In the genomic region with DNA sequence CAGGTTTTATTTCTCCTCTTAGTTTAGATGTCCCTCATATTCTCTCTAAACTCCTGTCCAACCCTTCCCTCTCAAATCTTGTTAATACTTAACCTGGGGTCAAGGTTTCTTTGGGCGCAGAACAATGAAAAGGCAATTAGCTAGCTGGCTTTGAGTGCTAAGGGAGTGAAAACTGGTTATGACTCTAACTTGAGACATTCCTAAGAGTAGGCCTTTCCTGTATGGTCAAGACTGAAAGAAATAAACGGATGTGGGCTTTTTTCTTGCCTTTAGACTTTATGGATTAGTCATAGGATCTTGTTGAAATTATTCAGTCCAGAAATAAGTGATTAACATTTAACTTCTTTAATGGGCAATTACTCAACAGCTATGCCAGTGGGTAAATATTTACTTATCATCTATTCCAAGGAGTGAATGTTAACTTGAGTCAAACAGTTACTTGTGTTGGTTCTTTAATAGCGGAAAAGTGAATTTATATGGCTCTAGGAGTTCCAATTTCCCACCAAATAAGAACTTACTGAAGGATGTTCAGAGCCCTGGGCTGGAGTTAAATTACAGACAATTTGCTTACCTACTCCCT, we compare ENCODE assay signal across 13 cellular contexts.
DNase-seq lines count a peak whose midpoint lies in the region; ATAC-seq, FAIRE-seq and TF ChIP-seq lines count a peak whose summit lies in the region.
"Had no signal": no experiment of that assay in that cellular context is flagged by ENCODE, and none has a peak within 500 bp of the region (broad histone marks: within the 10 kb centered on the region; RNA-seq: fewer than 3 reads in every experiment).

No MANE protein-coding gene starts in this region.

- H3K27ac Mint-ChIP-seq in endothelial cell (ENCODE audit: unreplicated experiment), result no peak overlapping the region
- H3K27ac Mint-ChIP-seq: activated naive CD4-positive, alpha-beta T cell treated with anti-CD3 and anti-CD28 coated beads, Interleukin-2, amount 50 U/mL, for 24 hours; CD8-positive, alpha-beta memory T cell; natural killer cell had no signal

- no peak overlapping the region for H3K4me3 Mint-ChIP-seq in endothelial cell (ENCODE audit: unreplicated experiment)
- H3K4me3 Mint-ChIP-seq: activated naive CD4-positive, alpha-beta T cell treated with anti-CD3 and anti-CD28 coated beads, Interleukin-2, amount 50 U/mL, for 24 hours; CD8-positive, alpha-beta memory T cell; natural killer cell had no signal

- H3K4me1 Mint-ChIP-seq in endothelial cell (ENCODE audit: unreplicated experiment), result peaks cover 2% of the 10 kb centered on the region
- H3K4me1 Mint-ChIP-seq: natural killer cell had no signal

- ATAC-seq in HG02759 (IDR thresholded peaks at IDR 0.05; ENCODE audit: unreplicated experiment) (peak; percentile 64), GM19324 (IDR thresholded peaks at IDR 0.05; ENCODE audit: low FRiP score, unreplicated experiment) (no peak)
- ATAC-seq: natural killer cell had no signal

- H3K36me3 ChIP-seq in kidney (ENCODE audit: control insufficient read depth in 1 of 2, insufficient read depth in 2 of 2, low read length in 2 of 2), result no peaks in the 10 kb centered on the region
- H3K36me3 ChIP-seq: esophagus squamous epithelium had no signal

- FAIRE-seq in kidney (lab: Jason Lieb, UNC), result peak; percentile 69

- H3K9me3 Mint-ChIP-seq in endothelial cell (ENCODE audit: unreplicated experiment), result no peaks in the 10 kb centered on the region
- H3K9me3 Mint-ChIP-seq: activated naive CD4-positive, alpha-beta T cell treated with anti-CD3 and anti-CD28 coated beads, Interleukin-2, amount 50 U/mL, for 24 hours; natural killer cell had no signal

- peaks cover 37 to 61% of the 10 kb centered on the region in 2 donors for H3K4me1 ChIP-seq in kidney (ENCODE audit: control insufficient read depth in 1 of 2, insufficient read depth in 1 of 2, low read depth in 1 of 2, low read length in 2 of 2)

- peaks cover 2% of the 10 kb centered on the region for H3K27me3 Mint-ChIP-seq in endothelial cell (ENCODE audit: unreplicated experiment)

- TF ChIP-seq CTCF in kidney (IDR thresholded peaks at IDR 0.05; ENCODE audit: borderline replicate concordance, extremely low read depth, insufficient read depth), result no peak
- no peak for TF ChIP-seq CTCF in endothelial cell (IDR thresholded peaks at IDR 0.05; ENCODE audit: unreplicated experiment)

- no peaks in the 10 kb centered on the region for H3K36me3 Mint-ChIP-seq in endothelial cell (ENCODE audit: low read depth, unreplicated experiment)
- H3K36me3 Mint-ChIP-seq: activated naive CD4-positive, alpha-beta T cell treated with anti-CD3 and anti-CD28 coated beads, Interleukin-2, amount 50 U/mL, for 24 hours; CD8-positive, alpha-beta memory T cell; natural killer cell had no signal

- peak overlapping the region in 1 of 2 donors; percentile 14 for H3K4me3 ChIP-seq in kidney (ENCODE audit: low read length in 2 of 2)
- H3K4me3 ChIP-seq: esophagus squamous epithelium had no signal

- peak overlapping the region; percentile 74 to 78 for H3K27ac ChIP-seq in kidney (ENCODE audit: low read depth in 2 of 2, low read length in 2 of 2)

- DNase-seq in Daoy (ENCODE audit: low read depth) (peak; percentile 26), RKO (ENCODE audit: low spot score) (peak; percentile 9), kidney (no peak), middle frontal gyrus (ENCODE audit: extremely low spot score, low spot score) (no peak), SHP77 (lab: John Stamatoyannopoulos, UW) (no peak), endothelial cell (ENCODE audit: low spot score) (no peak)
- DNase-seq: CD8-positive, alpha-beta memory T cell; esophagus squamous epithelium; natural killer cell; NCI-H526 treated with DMSO at 0.1 percent for 48 hours had no signal

- intact Hi-C loops in kidney (cut with DNase I), result no loop called here

- no peak overlapping the region for H3K9ac ChIP-seq in kidney (ENCODE audit: low read length in 2 of 2)

- H3K9me3 ChIP-seq in kidney (ENCODE audit: control insufficient read depth in 1 of 2, low read length in 2 of 2), result no peaks in the 10 kb centered on the region
- H3K9me3 ChIP-seq: esophagus squamous epithelium had no signal

Comparison
In these comparisons a context has a peak if more than half of its experiments do, and no peak if none do; other contexts are left out.
1. DNase-seq: peak in Daoy (single experiment) and RKO (single experiment); none in kidney (single experiment), middle frontal gyrus (single experiment), SHP77 (0 of 2) and endothelial cell (single experiment).